ENCODE assay signal across 1 cellular context in genomic region chr3:39346785-39347585, GRCh38.
TF ChIP-seq lines count a peak whose summit lies in the region.

No MANE protein-coding gene starts in this region.

TF ChIP-seq in K562, 482 proteins besides CTCF, POLR2A, EP300 and RAD21 (continued from another document and continues in another):
- TF ChIP-seq CLOCK (CRISPR knock-in tag; IDR thresholded peaks at IDR 0.05; ENCODE audit: borderline replicate concordance): no peak
- TF ChIP-seq NCOR1 (IDR thresholded peaks at IDR 0.05): peak; percentile 89
- no peak for TF ChIP-seq ZFP91 (CRISPR knock-in tag; IDR thresholded peaks at IDR 0.05)
- no peak for TF ChIP-seq ZNF324 (CRISPR knock-in tag; IDR thresholded peaks at IDR 0.05)
- no peak for TF ChIP-seq CBX3 (IDR thresholded peaks at IDR 0.05; ENCODE audit: borderline replicate concordance in 1 of 2, low read length in 2 of 2)
- no peak for TF ChIP-seq MCM7 (IDR thresholded peaks at IDR 0.05)
- TF ChIP-seq XRCC3 (IDR thresholded peaks at IDR 0.05): no peak
- peak; percentile 74; the same call in 1 of the 2 replicates for TF ChIP-seq SMARCA4 (IDR thresholded peaks at IDR 0.05)
- TF ChIP-seq SOX6 (IDR thresholded peaks at IDR 0.05): peak; percentile 49; the same call in 1 of the 2 replicates
- TF ChIP-seq RNF2 (IDR thresholded peaks at IDR 0.05): no peak
- TF ChIP-seq CBFA2T2 (conservative IDR thresholded peaks at IDR 0.05): peak; percentile 87
- TF ChIP-seq NR4A1 (CRISPR knock-in tag; IDR thresholded peaks at IDR 0.05): no peak
- no peak for TF ChIP-seq NR4A1 (tag; IDR thresholded peaks at IDR 0.05)
- no peak for TF ChIP-seq MAX (CRISPR knock-in tag; IDR thresholded peaks at IDR 0.05)
- TF ChIP-seq YBX1 (IDR thresholded peaks at IDR 0.05): no peak
- TF ChIP-seq HMGN3 (IDR thresholded peaks at IDR 0.05; ENCODE audit: borderline replicate concordance, extremely low read depth, insufficient read length, low read depth, low read length): no peak
- TF ChIP-seq PTTG1 (tag; IDR thresholded peaks at IDR 0.05; ENCODE audit: low read depth): no peak
- TF ChIP-seq CBX1 (IDR thresholded peaks at IDR 0.05; ENCODE audit: low read depth): no peak
- no peak for TF ChIP-seq FOXK1 (CRISPR knock-in tag; IDR thresholded peaks at IDR 0.05; ENCODE audit: borderline replicate concordance)
- TF ChIP-seq AFF1 (IDR thresholded peaks at IDR 0.05; ENCODE audit: low read depth in 1 of 2, partially characterized antibody in 2 of 2): peak in 1 of 2 experiments; percentile 45
- no peak for TF ChIP-seq ZNF551 (CRISPR knock-in tag; IDR thresholded peaks at IDR 0.05)
- no peak for TF ChIP-seq ZKSCAN8 (CRISPR knock-in tag; IDR thresholded peaks at IDR 0.05)
- TF ChIP-seq ZKSCAN1 (IDR thresholded peaks at IDR 0.05; ENCODE audit: low read depth, low read length): no peak
- TF ChIP-seq HINFP (tag; conservative IDR thresholded peaks at IDR 0.05; ENCODE audit: low read depth): no peak
- TF ChIP-seq KAT7 (CRISPR knock-in tag; IDR thresholded peaks at IDR 0.05; ENCODE audit: borderline replicate concordance): no peak
- TF ChIP-seq PML (IDR thresholded peaks at IDR 0.05; ENCODE audit: low read length): peak; percentile 41; the same call in 1 of the 2 replicates
- TF ChIP-seq POLR3G (IDR thresholded peaks at IDR 0.05; ENCODE audit: extremely low read depth, insufficient read length, insufficient replicate concordance): no peak
- no peak for TF ChIP-seq CHAMP1 (IDR thresholded peaks at IDR 0.05)
- no peak for TF ChIP-seq SMAD1 (IDR thresholded peaks at IDR 0.05; ENCODE audit: low read depth, low read length, partially characterized antibody)
- TF ChIP-seq KLF10 (CRISPR knock-in tag; IDR thresholded peaks at IDR 0.05): no peak
- no peak for TF ChIP-seq ERF (CRISPR knock-in tag; IDR thresholded peaks at IDR 0.05)
- TF ChIP-seq RAD51 (IDR thresholded peaks at IDR 0.05; ENCODE audit: borderline replicate concordance, low read depth): peak; percentile 9; the same call in 1 of the 2 replicates
- no peak for TF ChIP-seq ZNF121 (CRISPR knock-in tag; conservative IDR thresholded peaks at IDR 0.05)
- TF ChIP-seq PRMT5 (CRISPR knock-in tag; IDR thresholded peaks at IDR 0.05): no peak
- TF ChIP-seq USF2 (CRISPR knock-in tag; IDR thresholded peaks at IDR 0.05): no peak
- TF ChIP-seq ZNF644 (tag; IDR thresholded peaks at IDR 0.05; ENCODE audit: low read depth): no peak
- TF ChIP-seq PTBP1 (IDR thresholded peaks at IDR 0.05; ENCODE audit: low read depth, low read length): no peak
- TF ChIP-seq ZNF395 (CRISPR knock-in tag; IDR thresholded peaks at IDR 0.05): peak; percentile 35; the same call in 1 of the 2 replicates
- no peak for TF ChIP-seq GTF2A2 (tag; IDR thresholded peaks at IDR 0.05)
- TF ChIP-seq RREB1 (CRISPR knock-in tag; IDR thresholded peaks at IDR 0.05): no peak
- TF ChIP-seq ZNF12 (CRISPR knock-in tag; IDR thresholded peaks at IDR 0.05): no peak
- TF ChIP-seq RBM17 (IDR thresholded peaks at IDR 0.05; ENCODE audit: borderline replicate concordance, low read depth, low read length): no peak
- TF ChIP-seq USF1 (CRISPR knock-in tag; IDR thresholded peaks at IDR 0.05): no peak
